14 cellular contexts compared by ENCODE assay signal in the genomic region with DNA sequence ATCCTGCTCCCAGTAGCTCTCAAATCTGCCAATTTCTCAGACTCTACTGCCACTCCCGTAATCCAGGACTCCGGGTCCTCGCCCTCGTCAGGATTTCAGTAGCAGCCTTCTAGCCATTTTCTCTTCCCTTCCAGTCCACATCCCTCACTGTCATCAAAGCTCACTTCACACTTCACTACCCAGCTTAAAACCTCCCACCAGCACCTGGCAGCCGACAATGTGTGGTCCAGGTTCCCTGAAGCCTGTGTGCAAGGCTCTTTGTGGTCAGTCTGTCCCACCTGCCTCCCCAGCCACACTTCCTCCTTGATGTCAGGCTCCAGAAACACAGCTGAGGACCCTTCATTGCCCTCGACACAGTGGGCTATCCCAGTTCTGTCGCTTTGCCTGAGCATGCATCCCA.
"Had no signal": no experiment of that assay in that cellular context is flagged by ENCODE, and none has a peak within 500 bp of the region (broad histone marks: within the 10 kb centered on the region; RNA-seq: fewer than 3 reads in every experiment).

No MANE protein-coding gene starts in this region.

- H3K36me3 ChIP-seq: lower lobe of right lung, thyroid gland had no signal

- H3K4me3 ChIP-seq: ascending aorta, coronary artery, lower lobe of right lung, thyroid gland had no signal

- H3K27me3 ChIP-seq: ascending aorta, thyroid gland had no signal

- DNase-seq: activated CD8-positive, alpha-beta memory T cell treated with anti-CD3 and anti-CD28 coated beads for 24 hours; activated CD8-positive, alpha-beta memory T cell treated with anti-CD3 and anti-CD28 coated beads, Interleukin-2, amount 50 U/mL, for 48 hours; activated effector memory CD4-positive, alpha-beta T cell treated with anti-CD3 and anti-CD28 coated beads, Interleukin-2, amount 50 U/mL, for 16 hours; activated T-cell treated with anti-CD3 and anti-CD28 coated beads, Interleukin-2, amount 50 U/mL, for 48 hours; left cardiac atrium; lower lobe of right lung; natural killer cell; right cardiac atrium; stimulated activated CD4-positive, alpha-beta T cell treated with anti-CD3 and anti-CD28 coated beads, Interleukin-2, amount 100 ng/mL, for 24 hours; stimulated activated naive CD4-positive, alpha-beta T cell treated with Interleukin-2 at 50 U/mL for 16 hours; T1000; thyroid gland had no signal

- H3K27ac ChIP-seq: coronary artery, lower lobe of right lung, thyroid gland had no signal

- H3K9me3 ChIP-seq: ascending aorta, lower lobe of right lung, thyroid gland had no signal
